ENCODE assay signal across 1 cellular context in genomic region chr3:196193738-196194541, GRCh38.
TF ChIP-seq lines count a peak whose summit lies in the region.

No MANE protein-coding gene starts in this region.

TF ChIP-seq in K562, 482 proteins besides CTCF, POLR2A, EP300 and RAD21 (continued from another document and continues in another):
- TF ChIP-seq ZNF318 (IDR thresholded peaks at IDR 0.05; ENCODE audit: borderline replicate concordance in 1 of 2, low read depth in 1 of 2) (no peak), FOXK2 (conservative IDR thresholded peaks at IDR 0.05 in 1 of 2, IDR thresholded peaks at IDR 0.05 in 1 of 2; ENCODE audit: low read depth in 2 of 2) (no peak), ZNF75A (CRISPR knock-in tag; IDR thresholded peaks at IDR 0.05) (no peak), XRCC3 (IDR thresholded peaks at IDR 0.05) (no peak), POU5F1 (IDR thresholded peaks at IDR 0.05; ENCODE audit: borderline replicate concordance, low read depth, low read length, partially characterized antibody) (no peak), FOXA1 (IDR thresholded peaks at IDR 0.05; ENCODE audit: borderline replicate concordance) (no peak), YY1 (IDR thresholded peaks at IDR 0.05; ENCODE audit: borderline replicate concordance in 1 of 3, control insufficient read depth in 1 of 3, extremely low read depth in 1 of 3, insufficient read depth in 3 of 3, insufficient read length in 1 of 3, insufficient replicate concordance in 2 of 3, low read depth in 1 of 3, low read length in 2 of 3) (no peak), NFIC (IDR thresholded peaks at IDR 0.05) (peak; percentile 71), ZNF217 (CRISPR knock-in tag; IDR thresholded peaks at IDR 0.05) (no peak), CREB5 (CRISPR knock-in tag; IDR thresholded peaks at IDR 0.05) (no peak), ETV6 (IDR thresholded peaks at IDR 0.05; ENCODE audit: borderline replicate concordance in 1 of 2, low read depth in 2 of 2, low read length in 1 of 2) (no peak), ETV6 (CRISPR knock-in tag; IDR thresholded peaks at IDR 0.05; ENCODE audit: borderline replicate concordance) (no peak), ZNF41 (CRISPR knock-in tag; conservative IDR thresholded peaks at IDR 0.05) (no peak), PYGO2 (tag; IDR thresholded peaks at IDR 0.05) (no peak), POLR2AphosphoS2 (IDR thresholded peaks at IDR 0.05; ENCODE audit: low read length) (no peak), ELF1 (tag; IDR thresholded peaks at IDR 0.05) (no peak), EZH2 (IDR thresholded peaks at IDR 0.05; ENCODE audit: borderline replicate concordance, low read depth, low read length) (no peak), ZNF830 (CRISPR knock-in tag; IDR thresholded peaks at IDR 0.05) (no peak), ZNF431 (CRISPR knock-in tag; IDR thresholded peaks at IDR 0.05) (no peak), NCOA1 (IDR thresholded peaks at IDR 0.05; ENCODE audit: low read depth) (no peak; the same call in 1 of the 2 replicates), TEAD2 (tag; IDR thresholded peaks at IDR 0.05) (no peak), ZNF644 (tag; IDR thresholded peaks at IDR 0.05; ENCODE audit: low read depth) (no peak), TARDBP (IDR thresholded peaks at IDR 0.05) (no peak), KDM5B (IDR thresholded peaks at IDR 0.05; ENCODE audit: insufficient replicate concordance, low read depth, low read length) (no peak), HSF4 (CRISPR knock-in tag; IDR thresholded peaks at IDR 0.05; ENCODE audit: borderline replicate concordance) (peak; percentile 85; the same call in 1 of the 2 replicates), FOS (IDR thresholded peaks at IDR 0.05; ENCODE audit: extremely low read depth, insufficient read length) (no peak), ZBED1 (IDR thresholded peaks at IDR 0.05) (no peak), PREB (CRISPR knock-in tag; IDR thresholded peaks at IDR 0.05) (no peak), ZNF280B (CRISPR knock-in tag; IDR thresholded peaks at IDR 0.05) (no peak), JUND (IDR thresholded peaks at IDR 0.05; ENCODE audit: borderline replicate concordance, low read depth, low read length) (peak; percentile 18; the same call in 1 of the 2 replicates), JUND (tag; IDR thresholded peaks at IDR 0.05; ENCODE audit: borderline replicate concordance, low read depth, low read length) (0 out of 3 replicates have a peak, but pooled peaks have one; percentile 9), HOXB6 (CRISPR knock-in tag; IDR thresholded peaks at IDR 0.05; ENCODE audit: borderline replicate concordance) (no peak), ETS2 (tag; IDR thresholded peaks at IDR 0.05; ENCODE audit: borderline replicate concordance, poor library complexity, severe bottlenecking) (no peak), ZBTB1 (CRISPR knock-in tag; IDR thresholded peaks at IDR 0.05; ENCODE audit: borderline replicate concordance, low read depth) (no peak), NFXL1 (CRISPR knock-in tag; IDR thresholded peaks at IDR 0.05) (no peak), TFE3 (CRISPR knock-in tag; IDR thresholded peaks at IDR 0.05) (no peak)
- TF ChIP-seq, protein P1, sequence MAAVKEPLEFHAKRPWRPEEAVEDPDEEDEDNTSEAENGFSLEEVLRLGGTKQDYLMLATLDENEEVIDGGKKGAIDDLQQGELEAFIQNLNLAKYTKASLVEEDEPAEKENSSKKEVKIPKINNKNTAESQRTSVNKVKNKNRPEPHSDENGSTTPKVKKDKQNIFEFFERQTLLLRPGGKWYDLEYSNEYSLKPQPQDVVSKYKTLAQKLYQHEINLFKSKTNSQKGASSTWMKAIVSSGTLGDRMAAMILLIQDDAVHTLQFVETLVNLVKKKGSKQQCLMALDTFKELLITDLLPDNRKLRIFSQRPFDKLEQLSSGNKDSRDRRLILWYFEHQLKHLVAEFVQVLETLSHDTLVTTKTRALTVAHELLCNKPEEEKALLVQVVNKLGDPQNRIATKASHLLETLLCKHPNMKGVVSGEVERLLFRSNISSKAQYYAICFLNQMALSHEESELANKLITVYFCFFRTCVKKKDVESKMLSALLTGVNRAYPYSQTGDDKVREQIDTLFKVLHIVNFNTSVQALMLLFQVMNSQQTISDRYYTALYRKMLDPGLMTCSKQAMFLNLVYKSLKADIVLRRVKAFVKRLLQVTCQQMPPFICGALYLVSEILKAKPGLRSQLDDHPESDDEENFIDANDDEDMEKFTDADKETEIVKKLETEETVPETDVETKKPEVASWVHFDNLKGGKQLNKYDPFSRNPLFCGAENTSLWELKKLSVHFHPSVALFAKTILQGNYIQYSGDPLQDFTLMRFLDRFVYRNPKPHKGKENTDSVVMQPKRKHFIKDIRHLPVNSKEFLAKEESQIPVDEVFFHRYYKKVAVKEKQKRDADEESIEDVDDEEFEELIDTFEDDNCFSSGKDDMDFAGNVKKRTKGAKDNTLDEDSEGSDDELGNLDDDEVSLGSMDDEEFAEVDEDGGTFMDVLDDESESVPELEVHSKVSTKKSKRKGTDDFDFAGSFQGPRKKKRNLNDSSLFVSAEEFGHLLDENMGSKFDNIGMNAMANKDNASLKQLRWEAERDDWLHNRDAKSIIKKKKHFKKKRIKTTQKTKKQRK (IDR thresholded peaks at IDR 0.05; ENCODE audit: borderline replicate concordance, low read depth, low read length) = no peak
- TF ChIP-seq, protein P2, sequence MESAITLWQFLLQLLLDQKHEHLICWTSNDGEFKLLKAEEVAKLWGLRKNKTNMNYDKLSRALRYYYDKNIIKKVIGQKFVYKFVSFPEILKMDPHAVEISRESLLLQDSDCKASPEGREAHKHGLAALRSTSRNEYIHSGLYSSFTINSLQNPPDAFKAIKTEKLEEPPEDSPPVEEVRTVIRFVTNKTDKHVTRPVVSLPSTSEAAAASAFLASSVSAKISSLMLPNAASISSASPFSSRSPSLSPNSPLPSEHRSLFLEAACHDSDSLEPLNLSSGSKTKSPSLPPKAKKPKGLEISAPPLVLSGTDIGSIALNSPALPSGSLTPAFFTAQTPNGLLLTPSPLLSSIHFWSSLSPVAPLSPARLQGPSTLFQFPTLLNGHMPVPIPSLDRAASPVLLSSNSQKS (CRISPR knock-in tag; IDR thresholded peaks at IDR 0.05) = no peak
- TF ChIP-seq, protein P3, sequence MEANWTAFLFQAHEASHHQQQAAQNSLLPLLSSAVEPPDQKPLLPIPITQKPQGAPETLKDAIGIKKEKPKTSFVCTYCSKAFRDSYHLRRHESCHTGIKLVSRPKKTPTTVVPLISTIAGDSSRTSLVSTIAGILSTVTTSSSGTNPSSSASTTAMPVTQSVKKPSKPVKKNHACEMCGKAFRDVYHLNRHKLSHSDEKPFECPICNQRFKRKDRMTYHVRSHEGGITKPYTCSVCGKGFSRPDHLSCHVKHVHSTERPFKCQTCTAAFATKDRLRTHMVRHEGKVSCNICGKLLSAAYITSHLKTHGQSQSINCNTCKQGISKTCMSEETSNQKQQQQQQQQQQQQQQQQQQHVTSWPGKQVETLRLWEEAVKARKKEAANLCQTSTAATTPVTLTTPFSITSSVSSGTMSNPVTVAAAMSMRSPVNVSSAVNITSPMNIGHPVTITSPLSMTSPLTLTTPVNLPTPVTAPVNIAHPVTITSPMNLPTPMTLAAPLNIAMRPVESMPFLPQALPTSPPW (CRISPR knock-in tag; IDR thresholded peaks at IDR 0.05) = peak; percentile 72
- TF ChIP-seq, protein P4, sequence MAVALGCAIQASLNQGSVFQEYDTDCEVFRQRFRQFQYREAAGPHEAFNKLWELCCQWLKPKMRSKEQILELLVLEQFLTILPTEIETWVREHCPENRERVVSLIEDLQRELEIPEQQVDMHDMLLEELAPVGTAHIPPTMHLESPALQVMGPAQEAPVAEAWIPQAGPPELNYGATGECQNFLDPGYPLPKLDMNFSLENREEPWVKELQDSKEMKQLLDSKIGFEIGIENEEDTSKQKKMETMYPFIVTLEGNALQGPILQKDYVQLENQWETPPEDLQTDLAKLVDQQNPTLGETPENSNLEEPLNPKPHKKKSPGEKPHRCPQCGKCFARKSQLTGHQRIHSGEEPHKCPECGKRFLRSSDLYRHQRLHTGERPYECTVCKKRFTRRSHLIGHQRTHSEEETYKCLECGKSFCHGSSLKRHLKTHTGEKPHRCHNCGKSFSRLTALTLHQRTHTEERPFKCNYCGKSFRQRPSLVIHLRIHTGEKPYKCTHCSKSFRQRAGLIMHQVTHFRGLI (CRISPR knock-in tag; IDR thresholded peaks at IDR 0.05) = no peak
